14 cellular contexts compared by ENCODE assay signal in genomic region chr1:29176567-29176966, GRCh38. TPM values are rescaled to one million over a fixed set of nuclear protein-coding genes. Genes with fewer than 3 reads are reported as not detected.
DNase-seq lines count a peak whose midpoint lies in the region; ATAC-seq and TF ChIP-seq lines count a peak whose summit lies in the region.
"Had no signal": no experiment of that assay in that cellular context is flagged by ENCODE, and none has a peak within 500 bp of the region (broad histone marks: within the 10 kb centered on the region; RNA-seq: fewer than 3 reads in every experiment).

No MANE protein-coding gene starts in this region.

- peaks cover 44% of the 10 kb centered on the region for H3K4me1 Mint-ChIP-seq in mesothelial cell of epicardium

- no peaks in the 10 kb centered on the region for H3K27me3 Mint-ChIP-seq in mesothelial cell of epicardium (ENCODE audit: low read depth)
- H3K27me3 Mint-ChIP-seq: activated CD4-positive, alpha-beta T cell treated with anti-CD3 and anti-CD28 coated beads for 36 hours had no signal

- H3K4me3 Mint-ChIP-seq in mesothelial cell of epicardium = no peak overlapping the region

- DNase-seq in AG08395 (ENCODE audit: low spot score) (peak; percentile 56), EH (ENCODE audit: low read depth) (peak; percentile 52), amniotic epithelial cell (ENCODE audit: low read depth) (peak; percentile 45), mesothelial cell of epicardium (ENCODE audit: low spot score in 2 of 2, unreplicated experiment in 2 of 2) (no peak), nucleus accumbens (lab: John Stamatoyannopoulos, UW) (no peak), DMS53 treated with DMSO at 0.1 percent for 48 hours (lab: John Stamatoyannopoulos, UW; ENCODE audit: unreplicated experiment) (no peak)
- DNase-seq: activated CD4-positive, alpha-beta T cell treated with anti-CD3 and anti-CD28 coated beads for 36 hours; C1 segment of cervical spinal cord; IMR-90; NCI-H1417 treated with DMSO at 0.1 percent for 48 hours; NCI-H748 treated with DMSO at 0.1 percent for 48 hours; retina had no signal

- H3K9me3 Mint-ChIP-seq in mesothelial cell of epicardium = peaks cover 4% of the 10 kb centered on the region

- H3K27ac Mint-ChIP-seq in mesothelial cell of epicardium = peak overlapping the region; percentile 94

- peaks cover 16% of the 10 kb centered on the region for H3K36me3 Mint-ChIP-seq in mesothelial cell of epicardium

- no peak for ATAC-seq in GM19351 (IDR thresholded peaks at IDR 0.05; ENCODE audit: unreplicated experiment)
- ATAC-seq in GM19324 (IDR thresholded peaks at IDR 0.05; ENCODE audit: low FRiP score, unreplicated experiment) = no peak
- ATAC-seq: activated CD4-positive, alpha-beta T cell treated with anti-CD3 and anti-CD28 coated beads for 36 hours had no signal

- TF ChIP-seq CTCF in mesothelial cell of epicardium (IDR thresholded peaks at IDR 0.05; ENCODE audit: unreplicated experiment) = no peak

RNA-seq across cellular contexts. Expression of gene SRSF4, which starts 5.1 kb away (rescaled TPM):
- total RNA-seq in mesothelial cell of epicardium = 103 to 107 TPM (median 105 TPM) in 3 replicates

RNA-seq across cellular contexts. Expression of gene TMEM200B, which starts 52.9 kb away (rescaled TPM):
- 28.3 to 31.0 TPM (median 29.1 TPM) in 3 replicates for total RNA-seq in mesothelial cell of epicardium

RNA-seq across cellular contexts. Expression of gene MECR, which starts 54.2 kb away (rescaled TPM):
- 36.6 to 40.0 TPM (median 38.0 TPM) in 3 replicates for total RNA-seq in mesothelial cell of epicardium

RNA-seq across cellular contexts. Expression of gene PTPRU, which starts 59.8 kb away (rescaled TPM):
- 143 to 151 TPM (median 145 TPM) in 3 replicates for total RNA-seq in mesothelial cell of epicardium

Comparison
In these comparisons a context has a peak if more than half of its experiments do, and no peak if none do; other contexts are left out.
1. DNase-seq: peak in AG08395 (single experiment), EH (single experiment) and amniotic epithelial cell (single experiment); none in mesothelial cell of epicardium (0 of 2), nucleus accumbens (0 of 56) and DMS53 treated with DMSO at 0.1 percent for 48 hours (single experiment).